Comparison of ENCODE assay signal across 8 cellular contexts in the genomic region with DNA sequence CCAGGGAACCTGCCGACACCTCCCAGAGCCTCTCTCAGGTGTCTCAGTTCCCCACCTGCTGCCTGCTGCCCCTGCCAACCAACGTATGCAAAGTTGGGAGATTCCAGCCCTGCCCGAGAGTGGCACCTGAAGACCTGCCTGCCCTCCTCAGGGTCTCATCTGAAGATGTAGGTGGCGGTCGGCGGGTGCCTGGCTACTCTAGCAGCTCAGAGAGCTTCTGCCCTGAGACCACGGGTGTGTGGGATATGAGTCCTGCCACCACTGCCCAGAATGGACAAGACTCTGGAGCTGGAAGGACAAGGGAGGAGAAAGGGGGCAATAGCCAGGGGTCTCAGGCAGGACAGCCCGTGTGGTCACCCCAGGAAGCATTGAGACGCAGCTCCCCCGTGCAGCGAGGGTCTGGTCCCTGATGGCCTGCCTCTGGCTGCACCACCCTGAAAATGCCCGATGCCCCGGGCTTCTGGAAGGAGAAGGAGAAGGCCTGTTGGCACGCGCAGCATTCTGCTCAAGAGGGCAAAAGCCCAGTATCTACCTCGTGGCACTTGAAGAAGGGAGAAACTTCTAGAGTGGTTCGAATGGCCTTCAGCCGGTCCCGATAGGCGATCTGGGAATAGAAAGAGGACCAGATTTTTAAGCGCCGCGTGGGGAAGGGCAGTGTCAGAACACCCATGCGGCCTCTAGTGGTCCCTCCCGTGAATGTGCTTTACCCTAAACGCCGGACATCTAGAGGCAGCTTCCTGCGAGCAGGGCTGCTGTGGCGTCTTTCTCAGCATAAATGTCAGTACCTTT.
DNase-seq lines count a peak whose midpoint lies in the region; TF ChIP-seq lines count a peak whose summit lies in the region.

No MANE protein-coding gene starts in this region.

- DNase-seq in DMS114 treated with DMSO at 0.1 percent for 48 hours (lab: John Stamatoyannopoulos, UW; ENCODE audit: unreplicated experiment) = peak; percentile 20
- peak; percentile 42 for DNase-seq in OCI-LY7 (ENCODE audit: low spot score)
- DNase-seq in fibroblast of the aortic adventitia (ENCODE audit: low read depth) = peak; percentile 68
- DNase-seq in posterior cingulate gyrus = peak in 7 of 10 donors; percentile 5 to 76 (median 26)
- no peak for DNase-seq in NCI-H1436 (lab: John Stamatoyannopoulos, UW)
- no peak for DNase-seq in NCI-H2081 treated with DMSO at 0.1 percent for 48 hours (lab: John Stamatoyannopoulos, UW)
- no peak for DNase-seq in ureter (ENCODE audit: low spot score)
- no peak for DNase-seq in LoVo (ENCODE audit: low spot score)

- H3K4me3 ChIP-seq in OCI-LY7 (ENCODE audit: low read depth, low read length, poor library complexity, severe bottlenecking) (no peak overlapping the region), fibroblast of the aortic adventitia (ENCODE audit: low read depth, low read length) (no peak overlapping the region)

- CTCF ChIA-PET in OCI-LY7 (lab: Charles Lee; ENCODE audit: unreplicated experiment) = interaction anchor here (1.7 kb wide), 1 partner anchor 51 kb away, joined by 6 read pairs; no protein-coding TSS in a partner anchor

- TF ChIP-seq CTCF in OCI-LY7 (conservative IDR thresholded peaks at IDR 0.05; ENCODE audit: low read length) = peak; percentile 71
- TF ChIP-seq CTCF in fibroblast of the aortic adventitia (IDR thresholded peaks at IDR 0.05; ENCODE audit: insufficient read depth, low read length) = peak; percentile 80

- no peak overlapping the region for H2AFZ ChIP-seq in OCI-LY7 (ENCODE audit: low read length)

- intact Hi-C loops in OCI-LY7 (cut with micrococcal nuclease; ENCODE audit: unreplicated experiment) (loop anchor here (10.0 kb wide), 1 partner anchor 597 kb away; no protein-coding TSS in a partner anchor), posterior cingulate gyrus (cut with DNase I) (no loop called here)

- BruUV-seq in OCI-LY7 (replicated peaks; lab: Mats Ljungman, UMichigan) = no TSS peak

- no peaks in the 10 kb centered on the region for H3K79me2 ChIP-seq in OCI-LY7 (ENCODE audit: insufficient read depth, low read depth, low read length)

- H3K4me1 ChIP-seq in OCI-LY7 (ENCODE audit: insufficient read depth, low read length, poor library complexity, severe bottlenecking) = peaks cover 58% of the 10 kb centered on the region

- H3K4me2 ChIP-seq in OCI-LY7 (ENCODE audit: low read length) = no peak overlapping the region

- POLR2A ChIA-PET in OCI-LY7 (lab: Charles Lee) = interaction anchor here (0.5 kb wide), 1 partner anchor 1887 kb away, joined by 4 read pairs; no protein-coding TSS in a partner anchor

- peaks cover 82% of the 10 kb centered on the region for H3K36me3 ChIP-seq in OCI-LY7 (ENCODE audit: insufficient read depth, low read length)

- H3K27ac ChIP-seq in OCI-LY7 (ENCODE audit: low read depth, low read length, poor library complexity, severe bottlenecking) = no peak overlapping the region

- H3K9me2 ChIP-seq in OCI-LY7 (ENCODE audit: insufficient read depth, low read length) = no peaks in the 10 kb centered on the region

- no peaks in the 10 kb centered on the region for H4K20me1 ChIP-seq in OCI-LY7 (ENCODE audit: insufficient read depth, low read length)

- no peaks in the 10 kb centered on the region for H3K9me3 ChIP-seq in OCI-LY7 (ENCODE audit: low read length)

Comparison
In these comparisons a context has a peak if more than half of its experiments do, and no peak if none do; other contexts are left out.
1. DNase-seq: peak in DMS114 treated with DMSO at 0.1 percent for 48 hours (single experiment), OCI-LY7 (single experiment), fibroblast of the aortic adventitia (single experiment) and posterior cingulate gyrus (7 of 10); none in NCI-H1436 (single experiment), NCI-H2081 treated with DMSO at 0.1 percent for 48 hours (single experiment), ureter (single experiment) and LoVo (single experiment).